ENCODE assay signal across 24 cellular contexts in the genomic region with DNA sequence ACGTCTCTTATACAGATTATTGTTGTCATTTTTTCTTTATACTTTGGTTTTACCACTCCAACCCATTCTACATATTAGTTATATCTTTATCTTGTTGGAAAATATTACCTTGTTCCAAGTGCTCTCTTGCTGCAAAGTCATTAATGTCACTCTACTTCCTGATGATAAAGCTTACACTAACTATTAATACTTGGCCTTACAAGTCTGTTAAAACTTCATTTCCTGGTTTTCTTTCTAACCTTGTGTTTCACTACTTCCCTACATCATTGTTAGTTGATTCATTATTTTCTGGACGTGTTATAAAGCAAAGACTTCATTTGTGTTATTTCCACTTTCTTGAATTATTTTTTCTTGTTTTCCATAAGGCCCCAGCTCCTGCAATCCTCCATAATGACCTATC.
"Had no signal": no experiment of that assay in that cellular context is flagged by ENCODE, and none has a peak within 500 bp of the region (broad histone marks: within the 10 kb centered on the region; RNA-seq: fewer than 3 reads in every experiment).

No MANE protein-coding gene starts in this region.

- H3K36me3 ChIP-seq: Peyer's patch, SJCRH30 had no signal

- H3K4me2 ChIP-seq: PC-9 had no signal

- ATAC-seq: HepG2, Right ventricle myocardium inferior, SK-N-SH treated with all-trans-retinoic acid at 6 μM for 48 hours had no signal

- H2AFZ ChIP-seq: PC-9 had no signal

- H3K27me3 ChIP-seq: Peyer's patch, SJCRH30 had no signal

- H3K9me3 ChIP-seq: Peyer's patch, SJCRH30 had no signal

- H3K4me1 ChIP-seq: Peyer's patch, SJCRH30 had no signal

- DNase-seq: IMR-90; Karpas-422; KG1; MM.1S; NCI-H1092 treated with DMSO at 0.1 percent for 48 hours; NCI-H1436; NCI-H187; NCI-H2029; NCI-H2081 treated with DMSO at 0.1 percent for 48 hours; NCI-H2171; NCI-H226; NCI-H446; NCI-H510A; NCI-H69; NCI-H774; NK-92 treated with Interleukin-12 subunit alpha and Interleukin-12 subunit beta, amount 100 ng/mL, for 24 hours; OCI-M1; PC-9; Peyer's patch; SHP77 treated with DMSO at 0.1 percent for 48 hours; SJCRH30 had no signal

- H3K4me3 ChIP-seq: PC-9, Peyer's patch, SJCRH30 had no signal

- FAIRE-seq: HepG2 had no signal

- H3K27ac ChIP-seq: PC-9, Peyer's patch, SJCRH30 had no signal
